8 cellular contexts compared by ENCODE assay signal in genomic region chr13:113490496-113491417, GRCh38. TPM values are rescaled to one million over a fixed set of nuclear protein-coding genes. Genes with fewer than 3 reads are reported as not detected.
DNase-seq lines count a peak whose midpoint lies in the region; ATAC-seq and TF ChIP-seq lines count a peak whose summit lies in the region.

Gene DCUN1D2 (minus strand): TSS chr13:113490711. CDS start chr13:113490669, 42 bp downstream.

- peak; percentile 78 for ATAC-seq in HG02943 (IDR thresholded peaks at IDR 0.05; ENCODE audit: low read depth, unreplicated experiment)

- no peaks in the 10 kb centered on the region for H3K27me3 ChIP-seq in iPS-20b (ENCODE audit: insufficient read depth, low read length)

- POLR2A ChIA-PET in MCF 10A (lab: Yijun Ruan, JAX): interaction anchor here (0.7 to 3.5 kb wide), 9 partner anchors 10 to 457 kb away, joined by 3 to 28 read pairs (median 4); partner anchors contain the start of genes CUL4A, LAMP1 and PCID2

- peak within 1 kb of the TSS; percentile 68 for H3K27ac Mint-ChIP-seq in MCF 10A (ENCODE audit: low read depth, unreplicated experiment)

- peaks cover 9% of the 10 kb centered on the region; the same call in 1 of the 2 replicates for H3K36me3 ChIP-seq in iPS-20b (ENCODE audit: insufficient read depth, low read depth, low read length)

- H3K4me1 ChIP-seq in iPS-20b (ENCODE audit: insufficient read depth, low read length): peaks cover 25% of the 10 kb centered on the region

- no peak for TF ChIP-seq CTCF in MCF 10A (IDR thresholded peaks at IDR 0.05; ENCODE audit: unreplicated experiment)

- no peaks in the 10 kb centered on the region for H3K9me3 ChIP-seq in iPS-20b (ENCODE audit: insufficient read depth, low read depth, low read length)

- BruUV-seq in MCF 10A (replicated peaks; lab: Mats Ljungman, UMichigan): no TSS peak

- DNase-seq in NCI-H2029 (lab: John Stamatoyannopoulos, UW): peak; percentile 59
- no peak for DNase-seq in NCI-H2029 treated with DMSO at 0.1 percent for 48 hours (lab: John Stamatoyannopoulos, UW)
- DNase-seq in NCI-H2081 treated with DMSO at 0.1 percent for 48 hours (lab: John Stamatoyannopoulos, UW): peak; percentile 39
- DNase-seq in UCSD-AML1 (lab: John Stamatoyannopoulos, UW; ENCODE audit: unreplicated experiment): peak; percentile 98
- peak; percentile 91 for DNase-seq in MCF 10A (ENCODE audit: unreplicated experiment)

- peak within 1 kb of the TSS; percentile 91 for H3K4me3 Mint-ChIP-seq in MCF 10A (ENCODE audit: unreplicated experiment)

- CTCF ChIA-PET in MCF 10A (lab: Yijun Ruan, JAX): no interaction called here

- H3K9me3 Mint-ChIP-seq in MCF 10A (ENCODE audit: unreplicated experiment): no peaks in the 10 kb centered on the region

- peaks cover 42% of the 10 kb centered on the region for H3K4me1 Mint-ChIP-seq in MCF 10A (ENCODE audit: insufficient read depth, unreplicated experiment)

- H3K9ac ChIP-seq in iPS-20b (ENCODE audit: low read depth, low read length): peak within 1 kb of the TSS; percentile 84

- peaks cover 22% of the 10 kb centered on the region for H3K36me3 Mint-ChIP-seq in MCF 10A (ENCODE audit: insufficient read depth, unreplicated experiment)

- H3K27me3 Mint-ChIP-seq in MCF 10A (ENCODE audit: insufficient read depth, unreplicated experiment): no peaks in the 10 kb centered on the region

- intact Hi-C loops in MCF 10A (cut with micrococcal nuclease): no loop called here

- peak within 1 kb of the TSS; percentile 96 for H3K4me3 ChIP-seq in iPS-20b (ENCODE audit: low read length)
- H3K4me3 ChIP-seq in skin epidermis: peak within 1 kb of the TSS; percentile 81 to 96 (median 89)

- H3K27ac ChIP-seq in iPS-20b (ENCODE audit: low read length): peak within 1 kb of the TSS; percentile 23
- peak within 1 kb of the TSS; percentile 43 to 96 (median 87) for H3K27ac ChIP-seq in skin epidermis

RNA-seq across cellular contexts. Expression of gene DCUN1D2, which starts in this region (rescaled TPM):
- total RNA-seq in MCF 10A (2022): 20.4 and 22.0 TPM in 2 replicates
